Comparison of ENCODE assay signal across 21 cellular contexts in the genomic region with DNA sequence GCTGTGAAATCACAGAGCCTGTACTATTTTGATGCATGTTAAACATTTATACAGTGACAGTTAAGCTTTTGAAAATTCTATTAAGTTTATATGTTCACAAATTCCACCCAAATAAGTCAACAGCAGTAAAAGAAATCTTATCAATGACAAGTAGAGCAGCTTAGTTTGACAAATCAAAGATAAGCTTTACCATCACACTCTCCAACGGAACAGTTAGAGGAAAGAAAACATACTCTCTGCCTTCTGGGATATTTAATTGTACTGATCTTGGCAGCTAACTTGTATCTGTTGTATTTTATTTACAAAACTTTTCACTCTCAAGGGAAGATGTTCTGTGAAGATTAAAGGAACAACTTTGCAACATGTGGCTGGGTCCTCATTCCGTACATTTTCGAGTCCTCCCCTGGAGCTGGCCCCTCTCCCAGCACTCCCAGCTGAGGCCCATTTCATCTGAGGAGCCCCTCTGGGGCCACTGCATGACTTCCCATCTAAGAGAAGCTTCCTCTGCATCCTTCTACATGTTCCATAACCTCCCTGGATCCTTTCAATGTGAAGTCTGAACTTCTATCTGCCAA.
DNase-seq lines count a peak whose midpoint lies in the region; ATAC-seq and TF ChIP-seq lines count a peak whose summit lies in the region.
"Had no signal": no experiment of that assay in that cellular context is flagged by ENCODE, and none has a peak within 500 bp of the region (broad histone marks: within the 10 kb centered on the region; RNA-seq: fewer than 3 reads in every experiment).

No MANE protein-coding gene starts in this region.

- no peak for TF ChIP-seq CTCF in MCF 10A (IDR thresholded peaks at IDR 0.05; ENCODE audit: unreplicated experiment)
- no peak for TF ChIP-seq CTCF in mammary epithelial cell (conservative IDR thresholded peaks at IDR 0.05 in 1 of 2, IDR thresholded peaks at IDR 0.05 in 1 of 2; ENCODE audit: extremely low read depth in 1 of 2, insufficient read depth in 1 of 2, low read depth in 1 of 2, low read length in 2 of 2)
- TF ChIP-seq CTCF in heart left ventricle (IDR thresholded peaks at IDR 0.05) = no peak
- no peak for TF ChIP-seq CTCF in nephron (IDR thresholded peaks at IDR 0.05; ENCODE audit: unreplicated experiment in 3 of 3)
- no peak for TF ChIP-seq CTCF in uterus (IDR thresholded peaks at IDR 0.05)
- no peak for TF ChIP-seq CTCF in spleen (IDR thresholded peaks at IDR 0.05 in 8 of 11, conservative IDR thresholded peaks at IDR 0.05 in 3 of 11)
- no peak for TF ChIP-seq CTCF in type B pancreatic cell (conservative IDR thresholded peaks at IDR 0.05)

- H4K20me1 ChIP-seq in mammary epithelial cell (ENCODE audit: insufficient read depth, low read length) = no peaks in the 10 kb centered on the region

- H2AFZ ChIP-seq in mammary epithelial cell (ENCODE audit: low read depth, low read length) = no peak overlapping the region

- H3K27me3 Mint-ChIP-seq in MCF 10A (ENCODE audit: insufficient read depth, unreplicated experiment) = no peaks in the 10 kb centered on the region
- no peaks in the 10 kb centered on the region for H3K27me3 Mint-ChIP-seq in nephron (ENCODE audit: low read depth)
- H3K27me3 Mint-ChIP-seq in type B pancreatic cell = no peaks in the 10 kb centered on the region

- no peak overlapping the region for H3K27ac ChIP-seq in mammary epithelial cell (ENCODE audit: insufficient read depth, low read depth, low read length)
- peak overlapping the region in 7 of 12 donors; percentile 1 to 56 (median 17) for H3K27ac ChIP-seq in heart left ventricle
- H3K27ac ChIP-seq in uterus = peak overlapping the region; percentile 61 to 62
- H3K27ac ChIP-seq in spleen = no peak overlapping the region
- H3K27ac ChIP-seq: 22Rv1 had no signal

- peaks cover 8% of the 10 kb centered on the region for H3K4me1 Mint-ChIP-seq in MCF 10A (ENCODE audit: insufficient read depth, unreplicated experiment)
- peaks cover 48% of the 10 kb centered on the region for H3K4me1 Mint-ChIP-seq in nephron
- peaks cover 18% of the 10 kb centered on the region for H3K4me1 Mint-ChIP-seq in type B pancreatic cell (ENCODE audit: unreplicated experiment)
- H3K4me1 Mint-ChIP-seq: activated B cell treated with CpG ODN at 0.5 μM for 24 hours had no signal

- BruUV-seq in MCF 10A (replicated peaks; lab: Mats Ljungman, UMichigan) (no TSS peak), mammary epithelial cell (replicated peaks; lab: Mats Ljungman, UMichigan) (no TSS peak)

- dilution Hi-C loops in mammary epithelial cell (cut with HindIII; ENCODE audit: low sequenced_read_pairs) = no loop called here

- H3K79me2 ChIP-seq in mammary epithelial cell (ENCODE audit: insufficient read depth, low read length) = no peaks in the 10 kb centered on the region

- in situ Hi-C loops in mammary epithelial cell (cut with MboI; ENCODE audit: low sequenced_read_pairs in 2 of 2) = no loop called here

- no peaks in the 10 kb centered on the region for H3K9me3 ChIP-seq in mammary epithelial cell (replicated peaks; ENCODE audit: insufficient read depth, low read length)
- no peaks in the 10 kb centered on the region for H3K9me3 ChIP-seq in heart left ventricle
- no peaks in the 10 kb centered on the region for H3K9me3 ChIP-seq in uterus
- no peaks in the 10 kb centered on the region for H3K9me3 ChIP-seq in spleen

- peaks cover 70% of the 10 kb centered on the region for H3K36me3 Mint-ChIP-seq in MCF 10A (ENCODE audit: insufficient read depth, unreplicated experiment)
- H3K36me3 Mint-ChIP-seq in nephron (ENCODE audit: low read depth) = peaks cover 20% of the 10 kb centered on the region
- H3K36me3 Mint-ChIP-seq in type B pancreatic cell = peaks cover 27% of the 10 kb centered on the region

- no peak overlapping the region for H3K4me2 ChIP-seq in mammary epithelial cell (ENCODE audit: insufficient read depth, low read depth, low read length)

- H3K4me1 ChIP-seq in mammary epithelial cell (ENCODE audit: insufficient read depth, low read length) (no peaks in the 10 kb centered on the region), heart left ventricle (peaks cover 0 to 54% (median 18%) of the 10 kb centered on the region in 12 donors), uterus (peaks cover 4 to 5% of the 10 kb centered on the region in 2 donors), spleen (no peaks in the 10 kb centered on the region)

- 62% methylated on average over 3 of the region's 3 CpGs for WGBS in mammary epithelial cell (ENCODE audit: low coverage, missing lambda C conversion rate)
- WGBS in heart left ventricle, 4 donors = 28 to 52% (median 40%) methylated on average over 3 of the region's 3 CpGs
- WGBS in spleen, 5 donors = 45 to 74% (median 54%) methylated on average over 3 of the region's 3 CpGs

- H3K27me3 ChIP-seq in mammary epithelial cell (ENCODE audit: insufficient read depth, low read length) = no peaks in the 10 kb centered on the region
- H3K27me3 ChIP-seq in heart left ventricle = no peaks in the 10 kb centered on the region
- no peaks in the 10 kb centered on the region for H3K27me3 ChIP-seq in uterus
- no peaks in the 10 kb centered on the region for H3K27me3 ChIP-seq in spleen (replicated peaks in 1 of 7)

- POLR2A ChIA-PET in MCF 10A (lab: Yijun Ruan, JAX) = interaction anchor here (1.2 kb wide), 1 partner anchor 8 kb away, joined by 3 read pairs; no protein-coding TSS in a partner anchor

- DNase-seq in MCF 10A (ENCODE audit: unreplicated experiment) = no peak
- DNase-seq in mammary epithelial cell = no peak
- peak in 4 of 5 donors; percentile 40 to 76 (median 57) for DNase-seq in heart left ventricle
- peak; percentile 80 to 81 for DNase-seq in uterus
- no peak for DNase-seq in spleen
- no peak for DNase-seq in type B pancreatic cell (ENCODE audit: extremely low spot score, unreplicated experiment)
- no peak for DNase-seq in nucleus accumbens (lab: John Stamatoyannopoulos, UW)
- DNase-seq: activated B cell treated with CpG ODN at 0.5 μM for 24 hours; activated effector memory CD4-positive, alpha-beta T cell treated with Interleukin-2 at 50 U/mL for 16 hours; anterior cingulate cortex; C1 segment of cervical spinal cord; dermis blood vessel endothelial cell; DMS153; foreskin fibroblast; NCI-H1092; NCI-H2171; NCI-H82; posterior cingulate gyrus; T-helper 1 cell had no signal

- TF ChIP-seq POLR2A in heart left ventricle (IDR thresholded peaks at IDR 0.05) = no peak
- TF ChIP-seq POLR2A in uterus (IDR thresholded peaks at IDR 0.05) = no peak
- TF ChIP-seq POLR2A in spleen (IDR thresholded peaks at IDR 0.05) = no peak

- peak; percentile 45 to 58 (median 47) for ATAC-seq in heart left ventricle

- H3K9me3 Mint-ChIP-seq in MCF 10A (ENCODE audit: unreplicated experiment) (no peaks in the 10 kb centered on the region), nephron (no peaks in the 10 kb centered on the region), type B pancreatic cell (no peaks in the 10 kb centered on the region)
- H3K9me3 Mint-ChIP-seq: activated B cell treated with CpG ODN at 0.5 μM for 24 hours had no signal

- CTCF ChIA-PET in MCF 10A (lab: Yijun Ruan, JAX) = no interaction called here
- CTCF ChIA-PET in mammary epithelial cell (lab: Charles Lee; ENCODE audit: low non-redundant PET) = no interaction called here

- H3K4me3 ChIP-seq in mammary epithelial cell (replicated peaks in 1 of 3; ENCODE audit: insufficient read depth in 1 of 3, low read depth in 2 of 3, low read length in 3 of 3) = no peak overlapping the region
- no peak overlapping the region for H3K4me3 ChIP-seq in heart left ventricle
- no peak overlapping the region for H3K4me3 ChIP-seq in uterus
- no peak overlapping the region for H3K4me3 ChIP-seq in spleen

- no peaks in the 10 kb centered on the region for H3K36me3 ChIP-seq in mammary epithelial cell (ENCODE audit: insufficient read depth, low read length)
- H3K36me3 ChIP-seq in heart left ventricle = peaks cover 0 to 66% (median 26%) of the 10 kb centered on the region in 9 donors
- H3K36me3 ChIP-seq in uterus = no peaks in the 10 kb centered on the region
- peaks cover 0 to 11% (median 0%) of the 10 kb centered on the region in 6 donors for H3K36me3 ChIP-seq in spleen

- intact Hi-C loops in MCF 10A (cut with micrococcal nuclease) (no loop called here), mammary epithelial cell (cut with micrococcal nuclease) (no loop called here), heart left ventricle (cut with DNase I) (no loop called here), uterus (cut with DNase I; ENCODE audit: low total_unique reads) (no loop called here), spleen (cut with DNase I; ENCODE audit: low total_unique reads) (no loop called here)

- no peak overlapping the region for H3K4me3 Mint-ChIP-seq in MCF 10A (ENCODE audit: unreplicated experiment)
- H3K4me3 Mint-ChIP-seq in nephron = no peak overlapping the region
- no peak overlapping the region for H3K4me3 Mint-ChIP-seq in type B pancreatic cell
- H3K4me3 Mint-ChIP-seq: activated B cell treated with CpG ODN at 0.5 μM for 24 hours had no signal

- no peak overlapping the region for H3K9ac ChIP-seq in mammary epithelial cell (ENCODE audit: insufficient read depth, low read length)

- H3K27ac Mint-ChIP-seq in MCF 10A (ENCODE audit: low read depth, unreplicated experiment) (peak overlapping the region; percentile 70), nephron (peak overlapping the region; percentile 43 to 78 (median 71)), type B pancreatic cell (no peak overlapping the region)
- H3K27ac Mint-ChIP-seq: activated B cell treated with CpG ODN at 0.5 μM for 24 hours had no signal

Comparison
In these comparisons a context has a peak if more than half of its experiments do, and no peak if none do; other contexts are left out.
1. DNase-seq: peak in heart left ventricle (4 of 5) and uterus (2 of 2); none in MCF 10A (single experiment), mammary epithelial cell (single experiment), spleen (single experiment), type B pancreatic cell (single experiment) and nucleus accumbens (0 of 56).
2. H3K27ac ChIP-seq: peak in heart left ventricle (7 of 12) and uterus (2 of 2); none in mammary epithelial cell (single experiment) and spleen (0 of 8).